9 cellular contexts compared by ENCODE assay signal in the genomic region with DNA sequence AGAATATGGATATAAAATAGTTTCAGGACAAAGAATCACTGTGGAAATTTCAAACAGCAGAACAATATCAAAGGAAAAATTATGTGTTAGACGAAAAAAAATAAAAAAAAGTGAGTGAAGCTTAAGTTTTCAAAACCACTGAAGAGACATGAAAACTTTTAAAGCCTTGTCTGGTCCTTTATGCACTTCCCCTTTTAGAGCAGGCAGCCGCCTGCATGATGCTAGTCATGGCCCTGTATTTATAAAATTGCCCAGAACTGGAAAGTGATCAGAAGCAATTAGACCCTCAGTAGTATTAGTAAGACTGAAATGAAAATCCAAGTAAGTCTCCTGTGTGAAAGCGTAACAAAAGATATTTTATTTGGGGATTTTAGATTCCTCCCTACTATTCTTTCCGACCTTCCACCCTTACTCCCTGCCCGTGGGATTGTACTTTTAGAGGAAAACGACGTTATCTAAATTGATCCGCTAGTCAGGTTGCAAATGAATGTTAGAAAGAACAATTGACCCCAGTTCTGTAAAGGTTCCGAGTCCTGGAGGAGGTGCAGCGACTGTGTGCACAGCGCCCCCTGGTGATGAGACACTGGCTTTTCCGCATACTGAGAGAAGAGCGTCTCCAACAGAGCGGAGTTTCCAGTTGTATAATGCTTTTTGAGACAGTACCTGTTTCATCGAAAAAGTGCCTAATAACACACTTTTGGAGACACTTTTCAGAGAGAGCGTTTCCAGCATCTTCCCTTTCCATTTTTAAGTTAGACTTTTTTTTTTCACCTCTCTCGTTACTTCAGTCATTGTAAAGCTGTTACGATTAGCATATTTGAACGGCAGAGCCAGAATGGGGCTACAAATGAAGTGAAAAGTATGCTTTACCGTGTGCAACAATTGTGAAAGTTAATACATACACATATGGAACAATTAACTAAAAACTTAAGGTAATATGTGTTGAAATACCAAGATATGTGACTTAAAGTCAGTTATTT. TPM values are rescaled to one million over a fixed set of nuclear protein-coding genes. Genes with fewer than 3 reads are reported as not detected.
A peak's percentile ranks its signal among the peaks of the same experiment; 100 is the strongest.
DNase-seq lines count a peak whose midpoint lies in the region; ATAC-seq and TF ChIP-seq lines count a peak whose summit lies in the region.
"Had no signal": no experiment of that assay in that cellular context is flagged by ENCODE, and none has a peak within 500 bp of the region (broad histone marks: within the 10 kb centered on the region; RNA-seq: fewer than 3 reads in every experiment).

No MANE protein-coding gene starts in this region.

- TF ChIP-seq CTCF in RWPE1 (conservative IDR thresholded peaks at IDR 0.05; ENCODE audit: low read depth) (peak; percentile 56), fibroblast of pulmonary artery (IDR thresholded peaks at IDR 0.05; ENCODE audit: low read length, missing control alignments) (peak; percentile 86)

- no peaks in the 10 kb centered on the region for H3K9me3 Mint-ChIP-seq in activated T-cell treated with anti-CD3 and anti-CD28 coated beads, Interleukin-2, amount 50 U/mL, for 4 hours

- no peaks in the 10 kb centered on the region for H3K36me3 Mint-ChIP-seq in activated T-cell treated with anti-CD3 and anti-CD28 coated beads, Interleukin-2, amount 50 U/mL, for 4 hours (ENCODE audit: insufficient read depth)

- H3K27ac ChIP-seq in RWPE1 = no peak overlapping the region
- H3K27ac ChIP-seq: BLaER1 had no signal

- peak; percentile 34 for DNase-seq in NCI-H146 (lab: John Stamatoyannopoulos, UW)
- DNase-seq in NCI-H146 treated with DMSO at 0.1 percent for 48 hours (lab: John Stamatoyannopoulos, UW; ENCODE audit: unreplicated experiment) = no peak
- DNase-seq in HEK293T (ENCODE audit: extremely low spot score) = peak; percentile 68
- peak; percentile 26 for DNase-seq in RWPE1 (ENCODE audit: low spot score)
- DNase-seq in fibroblast of pulmonary artery (ENCODE audit: low read depth) = peak; percentile 75
- peak; percentile 8 for DNase-seq in retina
- DNase-seq in NCI-H187 treated with DMSO at 0.1 percent for 48 hours (lab: John Stamatoyannopoulos, UW) = no peak
- DNase-seq in activated T-cell treated with anti-CD3 and anti-CD28 coated beads, Interleukin-2, amount 50 U/mL, for 4 hours = no peak

- POLR2A ChIA-PET in HEK293T (lab: Yijun Ruan, JAX) (no interaction called here), RWPE1 (lab: Yijun Ruan, JAX; ENCODE audit: low non-redundant PET) (no interaction called here)

- H3K27me3 Mint-ChIP-seq in activated T-cell treated with anti-CD3 and anti-CD28 coated beads, Interleukin-2, amount 50 U/mL, for 4 hours (ENCODE audit: low read depth) = no peaks in the 10 kb centered on the region

- no peak overlapping the region for H3K4me3 ChIP-seq in fibroblast of pulmonary artery (replicated peaks; ENCODE audit: low read depth, low read length)
- H3K4me3 ChIP-seq: BLaER1 had no signal

- H3K4me1 Mint-ChIP-seq in activated T-cell treated with anti-CD3 and anti-CD28 coated beads, Interleukin-2, amount 50 U/mL, for 4 hours (ENCODE audit: low read depth) = no peaks in the 10 kb centered on the region

- H3K4me3 Mint-ChIP-seq in activated T-cell treated with anti-CD3 and anti-CD28 coated beads, Interleukin-2, amount 50 U/mL, for 4 hours = no peak overlapping the region

- no peak for ATAC-seq in activated T-cell treated with anti-CD3 and anti-CD28 coated beads, Interleukin-2, amount 50 U/mL, for 4 hours

- CTCF ChIA-PET in HEK293T (lab: Yijun Ruan, JAX) (interaction anchor here (0.6 to 1.2 kb wide), 2 partner anchors 8 to 333 kb away, joined by 3 to 4 read pairs; no protein-coding TSS in a partner anchor), RWPE1 (lab: Yijun Ruan, JAX) (interaction anchor here (0.7 kb wide), 3 partner anchors 9 to 430 kb away, joined by 3 to 5 read pairs (median 4); no protein-coding TSS in a partner anchor)

TF ChIP-seq in HEK293T, 16 proteins besides CTCF, POLR2A, EP300 and RAD21:
- TF ChIP-seq FOXA1 (IDR thresholded peaks at IDR 0.05) (no peak), ZNF384 (IDR thresholded peaks at IDR 0.05) (no peak), FOXM1 (IDR thresholded peaks at IDR 0.05; ENCODE audit: borderline replicate concordance) (no peak)

RNA-seq across cellular contexts. Expression of a gene that starts 12.4 kb away (rescaled TPM):
- 1 to 10 TPM in 1 of 3 donors, under 1 TPM in 2; 0.45 to 1.8 (median 0.94) TPM for total RNA-seq in activated T-cell treated with anti-CD3 and anti-CD28 coated beads, Interleukin-2, amount 50 U/mL, for 4 hours

Comparison
In these comparisons a context has a peak if more than half of its experiments do, and no peak if none do; other contexts are left out.
1. DNase-seq: peak in NCI-H146 (single experiment), HEK293T (single experiment), RWPE1 (single experiment), fibroblast of pulmonary artery (single experiment) and retina (single experiment); none in NCI-H146 treated with DMSO at 0.1 percent for 48 hours (single experiment), NCI-H187 treated with DMSO at 0.1 percent for 48 hours (single experiment) and activated T-cell treated with anti-CD3 and anti-CD28 coated beads, Interleukin-2, amount 50 U/mL, for 4 hours (single experiment).